Comparison of ENCODE assay signal across 8 cellular contexts in genomic region chr11:66546368-66546965, GRCh38. TPM values are rescaled to one million over a fixed set of nuclear protein-coding genes. Genes with fewer than 3 reads are reported as not detected.
A peak's percentile ranks its signal among the peaks of the same experiment; 100 is the strongest.
DNase-seq lines count a peak whose midpoint lies in the region; ATAC-seq and TF ChIP-seq lines count a peak whose summit lies in the region.

ACTN3 (plus strand) TSS chr11:66546903; CDS start chr11:66546938, 35 bp downstream.

- peaks cover 7% of the 10 kb centered on the region for H3K27me3 Mint-ChIP-seq in stimulated activated naive CD8-positive, alpha-beta T cell treated with anti-CD3 and anti-CD28 coated beads, Interleukin-15, amount 100 ng/mL, for 72 hours

- H3K4me1 ChIP-seq in A673 (ENCODE audit: insufficient read depth, low read length, poor library complexity, severe bottlenecking), result peaks cover 4% of the 10 kb centered on the region
- peaks cover 30% of the 10 kb centered on the region for H3K4me1 ChIP-seq in adipocyte (ENCODE audit: control insufficient read depth, insufficient read depth, low read length)

- no peak for ATAC-seq in stimulated activated naive CD8-positive, alpha-beta T cell treated with anti-CD3 and anti-CD28 coated beads, Interleukin-15, amount 100 ng/mL, for 72 hours
- no peak for ATAC-seq in HG02798 (IDR thresholded peaks at IDR 0.05; ENCODE audit: poor library complexity, unreplicated experiment)
- ATAC-seq in GM19452 (IDR thresholded peaks at IDR 0.05; ENCODE audit: unreplicated experiment), result no peak

- no peak for TF ChIP-seq CTCF in A673 (conservative IDR thresholded peaks at IDR 0.05; ENCODE audit: low read depth, low read length)

- intact Hi-C loops in A673 (cut with micrococcal nuclease; ENCODE audit: unreplicated experiment), result no loop called here

- peak within 1 kb of the TSS; percentile 57 for H3K27ac ChIP-seq in A673 (ENCODE audit: low read depth, low read length, poor library complexity, severe bottlenecking)

- peak within 1 kb of the TSS; percentile 83 to 96 for H3K4me3 Mint-ChIP-seq in stimulated activated naive CD8-positive, alpha-beta T cell treated with anti-CD3 and anti-CD28 coated beads, Interleukin-15, amount 100 ng/mL, for 72 hours

- H3K4me3 ChIP-seq in A673 (ENCODE audit: low read depth, low read length, poor library complexity, severe bottlenecking) (peak within 1 kb of the TSS; percentile 75), adipocyte (ENCODE audit: low read length) (peak within 1 kb of the TSS; percentile 89)

- BruUV-seq in A673 (replicated peaks; lab: Mats Ljungman, UMichigan), result no TSS peak

- H3K27ac Mint-ChIP-seq in stimulated activated naive CD8-positive, alpha-beta T cell treated with anti-CD3 and anti-CD28 coated beads, Interleukin-15, amount 100 ng/mL, for 72 hours, result peak within 1 kb of the TSS in 1 of 2 donors; percentile 57

- peak within 1 kb of the TSS; percentile 94 for H3K9ac ChIP-seq in adipocyte (ENCODE audit: low read length)

- peaks cover 38% of the 10 kb centered on the region for H3K4me1 Mint-ChIP-seq in stimulated activated naive CD8-positive, alpha-beta T cell treated with anti-CD3 and anti-CD28 coated beads, Interleukin-15, amount 100 ng/mL, for 72 hours

- H3K9me3 ChIP-seq in A673 (ENCODE audit: low read depth, low read length, poor library complexity, severe bottlenecking) (no peaks in the 10 kb centered on the region), adipocyte (ENCODE audit: control insufficient read depth, low read length) (no peaks in the 10 kb centered on the region)

- peak; percentile 38 for DNase-seq in A673 (ENCODE audit: low spot score)
- DNase-seq in HEK293T (ENCODE audit: extremely low spot score), result no peak
- DNase-seq in adipocyte (ENCODE audit: low read depth), result peak; percentile 63
- peak; percentile 86 for DNase-seq in iPS-NIHi11 (ENCODE audit: low spot score)
- DNase-seq in stimulated activated naive CD8-positive, alpha-beta T cell treated with anti-CD3 and anti-CD28 coated beads, Interleukin-15, amount 100 ng/mL, for 72 hours, result no peak
- no peak for DNase-seq in HT-29 (ENCODE audit: low spot score)

- CTCF ChIA-PET in A673 (lab: Charles Lee), result interaction anchor here (1.1 kb wide), 1 partner anchor 132 kb away, joined by 3 read pairs; no protein-coding TSS in a partner anchor
- CTCF ChIA-PET in HEK293T (lab: Yijun Ruan, JAX), result interaction anchor here (1.3 kb wide), 1 partner anchor 132 kb away, joined by 7 read pairs; no protein-coding TSS in a partner anchor

- H3K36me3 ChIP-seq in A673 (ENCODE audit: insufficient read depth, low read length, poor library complexity, severe bottlenecking), result no peaks in the 10 kb centered on the region
- peaks cover 2% of the 10 kb centered on the region for H3K36me3 ChIP-seq in adipocyte (ENCODE audit: control insufficient read depth, insufficient read depth, low read length, severe bottlenecking)

- H3K9me3 Mint-ChIP-seq in stimulated activated naive CD8-positive, alpha-beta T cell treated with anti-CD3 and anti-CD28 coated beads, Interleukin-15, amount 100 ng/mL, for 72 hours, result no peaks in the 10 kb centered on the region

- POLR2A ChIA-PET in A673 (lab: Charles Lee; ENCODE audit: low non-redundant PET) (no interaction called here), HEK293T (lab: Yijun Ruan, JAX) (interaction anchor here (0.7 to 1.4 kb wide), 10 partner anchors 12 to 131 kb away, joined by 3 to 6 read pairs (median 4); partner anchors contain the start of genes CTSF, DPP3, RBM14 and RBM4B)

- H3K27me3 ChIP-seq in A673 (replicated peaks; ENCODE audit: insufficient read depth, low read depth, low read length, poor library complexity) (no peaks in the 10 kb centered on the region), adipocyte (replicated peaks; ENCODE audit: control insufficient read depth, insufficient read depth, low read length) (no peaks in the 10 kb centered on the region)

TF ChIP-seq in HEK293T, 16 proteins besides CTCF, POLR2A, EP300 and RAD21:
- TF ChIP-seq FOXM1 (IDR thresholded peaks at IDR 0.05; ENCODE audit: borderline replicate concordance), result peak; percentile 34; the same call in 1 of the 2 replicates
- no peak for TF ChIP-seq ZNF384 (IDR thresholded peaks at IDR 0.05)
- no peak for TF ChIP-seq L3MBTL2 (conservative IDR thresholded peaks at IDR 0.05)
- TF ChIP-seq ARNT (IDR thresholded peaks at IDR 0.05), result no peak
- TF ChIP-seq CTBP1 (IDR thresholded peaks at IDR 0.05; ENCODE audit: borderline replicate concordance), result no peak

RNA-seq across cellular contexts. Expression of gene ACTN3, which starts in this region (rescaled TPM):
- total RNA-seq in A673 (2021), result not detected in 2 replicates
- not detected in 2 replicates for total RNA-seq in HT-29 (2014; rRNA removed; shearing (Covaris generic))

Comparison
In these comparisons a context has a peak if more than half of its experiments do, and no peak if none do; other contexts are left out.
1. Peak in DNase-seq, H3K4me3 ChIP-seq and H3K27ac ChIP-seq in A673; RNA of the gene not detected or under 1 TPM.
2. DNase-seq: peak in adipocyte (single experiment) and iPS-NIHi11 (single experiment); none in HEK293T (single experiment), stimulated activated naive CD8-positive, alpha-beta T cell treated with anti-CD3 and anti-CD28 coated beads, Interleukin-15, amount 100 ng/mL, for 72 hours (0 of 2) and HT-29 (single experiment).